In genomic region chr20:36097751-36098151, GRCh38 we compare ENCODE assay signal across 10 cellular contexts. TPM values are rescaled to one million over a fixed set of nuclear protein-coding genes. Genes with fewer than 3 reads are reported as not detected.
DNase-seq lines count a peak whose midpoint lies in the region; ATAC-seq, FAIRE-seq and TF ChIP-seq lines count a peak whose summit lies in the region.
"Had no signal": no experiment of that assay in that cellular context is flagged by ENCODE, and none has a peak within 500 bp of the region (broad histone marks: within the 10 kb centered on the region; RNA-seq: fewer than 3 reads in every experiment).

No MANE protein-coding gene starts in this region.

- no peak overlapping the region for H4K91ac ChIP-seq in H9 (ENCODE audit: insufficient read length, low read depth, low read length)

- ATAC-seq in GM21576 (IDR thresholded peaks at IDR 0.05; ENCODE audit: unreplicated experiment): no peak

- H3K36me3 ChIP-seq in NT2/D1 (ENCODE audit: insufficient read depth, insufficient read length, low read length): no peaks in the 10 kb centered on the region
- H3K36me3 ChIP-seq in esophagus muscularis mucosa: no peaks in the 10 kb centered on the region
- H3K36me3 ChIP-seq in small intestine (ENCODE audit: control insufficient read depth in 2 of 2, insufficient read depth in 2 of 2, low read length in 2 of 2): no peaks in the 10 kb centered on the region

- H3K4me1 Mint-ChIP-seq in H9: peaks cover 29 to 34% of the 10 kb centered on the region in 2 experiments

- H3K9me3 ChIP-seq in H9 (ENCODE audit: control insufficient read depth, low read depth, low read length) (no peaks in the 10 kb centered on the region), NT2/D1 (ENCODE audit: insufficient read depth, low read length) (no peaks in the 10 kb centered on the region), esophagus muscularis mucosa (no peaks in the 10 kb centered on the region), small intestine (ENCODE audit: control insufficient read depth, low read depth) (no peaks in the 10 kb centered on the region)

- TF ChIP-seq CTCF in H9 (conservative IDR thresholded peaks at IDR 0.05): no peak
- TF ChIP-seq CTCF in esophagus muscularis mucosa (IDR thresholded peaks at IDR 0.05): no peak

- no peak overlapping the region for H3T11ph ChIP-seq in H9 (ENCODE audit: low read length)

- no peak overlapping the region for H4K8ac ChIP-seq in H9 (replicated peaks; ENCODE audit: insufficient read length, low read depth, low read length)

- peaks cover 0 to 2% of the 10 kb centered on the region in 2 experiments; a peak in 2 of 5 replicates for H3K9me3 Mint-ChIP-seq in H9
- H3K9me3 Mint-ChIP-seq: activated naive CD4-positive, alpha-beta T cell treated with anti-CD3 and anti-CD28 coated beads, Interleukin-2, amount 50 U/mL, for 24 hours had no signal

- H3K9ac ChIP-seq in H9 (ENCODE audit: extremely low read depth, insufficient read length, low read length) (no peak overlapping the region), NT2/D1 (ENCODE audit: insufficient read length, low read depth) (peak overlapping the region; percentile 23)

- peaks cover 100% of the 10 kb centered on the region for H3K27me3 Mint-ChIP-seq in H9 (ENCODE audit: low read depth)

- H3K79me2 ChIP-seq in H9 (ENCODE audit: insufficient read depth, low read length): no peaks in the 10 kb centered on the region

- no peak overlapping the region for H2BK15ac ChIP-seq in H9 (ENCODE audit: low read depth, low read length)

- no peak overlapping the region for H3K4ac ChIP-seq in H9 (ENCODE audit: low read depth, low read length)

- H2AFZ ChIP-seq in H9 (ENCODE audit: low read length): no peak overlapping the region

- H3K4me2 ChIP-seq in H9 (ENCODE audit: insufficient read depth, insufficient read length, low read length): no peak overlapping the region

- DNase-seq in H9 (peak; percentile 90), NT2/D1 (ENCODE audit: low read depth, low spot score) (peak; percentile 89), esophagus muscularis mucosa (ENCODE audit: extremely low spot score) (no peak), small intestine (no peak), inferior parietal cortex (ENCODE audit: extremely low spot score) (no peak)
- no peak for DNase-seq in activated CD4-positive, alpha-beta T cell treated with anti-CD3 and anti-CD28 coated beads, Interleukin-2, amount 50 U/mL, for 4 hours
- DNase-seq in activated T-cell treated with anti-CD3 and anti-CD28 coated beads, Interleukin-2, amount 50 U/mL, for 48 hours: no peak
- DNase-seq: activated CD4-positive, alpha-beta T cell treated with anti-CD3 and anti-CD28 coated beads for 1 hour had no signal

- no peak overlapping the region for H3K27ac ChIP-seq in H9 (ENCODE audit: insufficient read length, low read depth, low read length)
- peak overlapping the region; percentile 19 to 48 (median 34) for H3K27ac ChIP-seq in esophagus muscularis mucosa (replicated peaks in 1 of 4)
- peak overlapping the region; percentile 9 to 76 for H3K27ac ChIP-seq in small intestine (ENCODE audit: low read depth in 1 of 2, low read length in 1 of 2)

- H3K79me1 ChIP-seq in H9 (ENCODE audit: insufficient read depth, low read depth, low read length, poor library complexity, severe bottlenecking): no peaks in the 10 kb centered on the region

- H3K23ac ChIP-seq in H9 (ENCODE audit: insufficient read length, low read depth, low read length): no peak overlapping the region

- intact Hi-C loops in esophagus muscularis mucosa (cut with DNase I): no loop called here

- no peak for FAIRE-seq in small intestine (lab: Jason Lieb, UNC)

- H3K14ac ChIP-seq in H9 (ENCODE audit: insufficient read depth, low read length): no peak overlapping the region

- no peak overlapping the region for H3K4me3 Mint-ChIP-seq in H9
- H3K4me3 Mint-ChIP-seq: activated naive CD4-positive, alpha-beta T cell treated with anti-CD3 and anti-CD28 coated beads, Interleukin-2, amount 50 U/mL, for 24 hours had no signal

- WGBS in H9 (ENCODE audit: extremely low coverage, insufficient read length, low lambda C conversion rate): no CpG with 5 or more reads among the region's 1 CpG
- 75% methylated on average over 1 of the region's 1 CpG for WGBS in esophagus muscularis mucosa
- WGBS in small intestine, 3 donors: 13 to 38% (median 32%) methylated on average over 1 of the region's 1 CpG

- no peak overlapping the region for H3K56ac ChIP-seq in H9 (ENCODE audit: insufficient read length, low read depth, low read length)

- no peak overlapping the region for H2AK5ac ChIP-seq in H9 (ENCODE audit: insufficient read length, low read length)

- H3K18ac ChIP-seq in H9 (ENCODE audit: insufficient read length, low read depth, low read length): no peak overlapping the region

- peaks cover 0 to 4% (median 0%) of the 10 kb centered on the region in 3 experiments; a peak in 1 of 7 replicates for H3K36me3 Mint-ChIP-seq in H9 (ENCODE audit: insufficient read depth in 1 of 3, low read depth in 3 of 3)

- peaks cover 70% of the 10 kb centered on the region for H3K27me3 ChIP-seq in H9 (ENCODE audit: insufficient read depth, low read length)
- H3K27me3 ChIP-seq in NT2/D1 (ENCODE audit: insufficient read depth, insufficient read length): peaks cover 50% of the 10 kb centered on the region
- peaks cover 0 to 20% (median 2%) of the 10 kb centered on the region in 4 donors for H3K27me3 ChIP-seq in esophagus muscularis mucosa
- H3K27me3 ChIP-seq in small intestine (ENCODE audit: control insufficient read depth in 2 of 2, insufficient read depth in 2 of 2, low read length in 2 of 2): no peaks in the 10 kb centered on the region

- H3K27ac Mint-ChIP-seq in H9: no peak overlapping the region
- H3K27ac Mint-ChIP-seq: activated naive CD4-positive, alpha-beta T cell treated with anti-CD3 and anti-CD28 coated beads, Interleukin-2, amount 50 U/mL, for 24 hours had no signal

- no peak overlapping the region for H2BK20ac ChIP-seq in H9 (ENCODE audit: low read depth, low read length, poor library complexity, severe bottlenecking)

- no peak for TF ChIP-seq EP300 in esophagus muscularis mucosa (IDR thresholded peaks at IDR 0.05)

- no peak for TF ChIP-seq POLR2A in esophagus muscularis mucosa (IDR thresholded peaks at IDR 0.05; ENCODE audit: low read depth)

- H4K20me1 ChIP-seq in H9 (ENCODE audit: control insufficient read depth, insufficient read depth, insufficient read length): peaks cover 3% of the 10 kb centered on the region

- H4K5ac ChIP-seq in H9 (ENCODE audit: insufficient read length, low read depth, low read length): no peak overlapping the region

- H2BK120ac ChIP-seq in H9 (ENCODE audit: low read depth, low read length, poor library complexity, severe bottlenecking): no peak overlapping the region

- H3K4me3 ChIP-seq in NT2/D1 (ENCODE audit: insufficient read length, low read depth) (no peak overlapping the region), esophagus muscularis mucosa (no peak overlapping the region), small intestine (ENCODE audit: low read depth in 1 of 2, low read length in 2 of 2) (no peak overlapping the region)

- H3K23me2 ChIP-seq in H9 (ENCODE audit: insufficient read length, low read depth, low read length, poor library complexity, severe bottlenecking): peaks cover 5% of the 10 kb centered on the region

- no peak overlapping the region for H2BK12ac ChIP-seq in H9 (ENCODE audit: insufficient read length, low read depth, low read length)

- H3K4me1 ChIP-seq in H9 (ENCODE audit: insufficient read depth, low read length) (peaks cover 6% of the 10 kb centered on the region; the same call in 1 of the 2 replicates), NT2/D1 (ENCODE audit: insufficient read depth, insufficient read length) (peaks cover 21% of the 10 kb centered on the region), esophagus muscularis mucosa (peaks cover 10 to 38% (median 30%) of the 10 kb centered on the region in 4 donors), small intestine (ENCODE audit: control insufficient read depth in 2 of 2, insufficient read depth in 1 of 2, low read depth in 1 of 2, low read length in 1 of 2) (peaks cover 0 to 11% of the 10 kb centered on the region in 2 donors)

- no peak overlapping the region for H2BK5ac ChIP-seq in H9 (ENCODE audit: insufficient read length, low read length)

RNA-seq across cellular contexts. Expression of gene EPB41L1, which starts 56.8 kb away (rescaled TPM):
- total RNA-seq in H9 (2021) (29.9 and 31.1 TPM in 2 replicates), esophagus muscularis mucosa (10 to 100 TPM; 27.7 to 53.8 (median 34.4) TPM)
- 10 to 100 TPM; 10.5 to 14.2 (median 11.0) TPM for polyA plus RNA-seq in small intestine

Comparison
In these comparisons a context has a peak if more than half of its experiments do, and no peak if none do; other contexts are left out.
1. DNase-seq: peak in H9 (single experiment) and NT2/D1 (single experiment); none in esophagus muscularis mucosa (single experiment), small intestine (single experiment), activated CD4-positive, alpha-beta T cell treated with anti-CD3 and anti-CD28 coated beads, Interleukin-2, amount 50 U/mL, for 4 hours (0 of 2), inferior parietal cortex (single experiment) and activated T-cell treated with anti-CD3 and anti-CD28 coated beads, Interleukin-2, amount 50 U/mL, for 48 hours (0 of 2).